13 cellular contexts compared by ENCODE assay signal in the genomic region with DNA sequence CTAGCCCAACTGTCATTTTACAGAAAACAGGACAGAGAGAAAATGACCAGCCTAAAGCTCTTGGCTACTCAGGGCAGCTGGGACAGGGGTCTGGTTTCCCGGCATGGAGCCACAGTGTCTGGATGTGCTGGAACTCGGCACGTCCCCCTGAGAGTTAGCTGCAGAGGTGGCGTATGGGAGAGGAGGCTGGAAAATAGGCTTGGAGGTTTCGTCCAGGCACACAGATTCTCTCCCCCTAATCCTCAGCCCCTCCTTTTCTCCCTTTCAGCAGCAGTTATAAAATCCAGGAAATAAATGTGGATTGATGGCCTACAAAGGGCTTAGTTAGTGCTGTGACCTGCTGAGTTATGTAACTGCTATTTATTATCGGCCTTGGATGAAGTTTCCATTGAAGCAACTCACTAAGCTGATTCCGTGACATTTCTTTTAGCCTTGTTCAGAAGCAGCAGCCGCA.
DNase-seq lines count a peak whose midpoint lies in the region; ATAC-seq and TF ChIP-seq lines count a peak whose summit lies in the region.
"Had no signal": no experiment of that assay in that cellular context is flagged by ENCODE, and none has a peak within 500 bp of the region (broad histone marks: within the 10 kb centered on the region; RNA-seq: fewer than 3 reads in every experiment).

No MANE protein-coding gene starts in this region.

- no peak for TF ChIP-seq POLR2A in IMR-90 (IDR thresholded peaks at IDR 0.05; ENCODE audit: low read depth, low read length)
- TF ChIP-seq POLR2A in spleen (IDR thresholded peaks at IDR 0.05), result peak in 1 of 3 donors; percentile 8

- no peak overlapping the region for H2AK9ac ChIP-seq in IMR-90 (replicated peaks; ENCODE audit: low read depth, low read length, poor library complexity)

- H3K27ac Mint-ChIP-seq in CD8-positive, alpha-beta memory T cell, result no peak overlapping the region

- no peaks in the 10 kb centered on the region for H4K20me1 ChIP-seq in IMR-90 (ENCODE audit: insufficient read depth, low read length)

- no peaks in the 10 kb centered on the region for H3K9me3 Mint-ChIP-seq in CD8-positive, alpha-beta memory T cell

- DNase-seq in IMR-90, result no peak
- no peak for DNase-seq in caudate nucleus (lab: John Stamatoyannopoulos, UW)
- no peak for DNase-seq in mesenchymal stem cell
- DNase-seq in spleen, result no peak
- no peak for DNase-seq in NCI-H1048 (lab: John Stamatoyannopoulos, UW)
- no peak for DNase-seq in CD8-positive, alpha-beta memory T cell
- no peak for DNase-seq in activated CD4-positive, CD25-positive, alpha-beta regulatory T cell treated with anti-CD3 and anti-CD28 coated beads, Interleukin-2, amount 50 U/mL, for 72 hours
- DNase-seq: activated T-cell treated with anti-CD3 and anti-CD28 coated beads for 4 hours, GF-D8, hypothalamus, mucosa of descending colon had no signal

- no peak overlapping the region for H3K9ac ChIP-seq in IMR-90 (ENCODE audit: low read depth, low read length)
- H3K9ac ChIP-seq in mesenchymal stem cell (ENCODE audit: low read length), result peak overlapping the region; percentile 15

- H3K18ac ChIP-seq in IMR-90 (ENCODE audit: low read depth, low read length), result no peak overlapping the region
- peak overlapping the region in 1 of 2 experiments; percentile 72 for H3K18ac ChIP-seq in mesenchymal stem cell (ENCODE audit: low read depth in 1 of 2, low read length in 2 of 2)

- peak overlapping the region; percentile 97 for H2BK5ac ChIP-seq in IMR-90 (ENCODE audit: low read depth, low read length, poor library complexity, severe bottlenecking)
- no peak overlapping the region for H2BK5ac ChIP-seq in mesenchymal stem cell (ENCODE audit: low read depth, low read length, poor library complexity, severe bottlenecking)

- peaks cover 0 to 16% of the 10 kb centered on the region in 2 experiments; a peak in 2 of 4 replicates for H3K79me1 ChIP-seq in IMR-90 (ENCODE audit: low read depth in 1 of 2, low read length in 2 of 2)
- peaks cover 3% of the 10 kb centered on the region for H3K79me1 ChIP-seq in mesenchymal stem cell (replicated peaks; ENCODE audit: low read length, poor library complexity, severe bottlenecking)

- H4K5ac ChIP-seq in IMR-90 (ENCODE audit: low read depth, low read length), result peak overlapping the region; percentile 95; the same call in 1 of the 2 replicates

- H3K9me3 ChIP-seq in IMR-90 (ENCODE audit: control insufficient read depth, insufficient read depth, low read length), result no peaks in the 10 kb centered on the region
- H3K9me3 ChIP-seq in mesenchymal stem cell (ENCODE audit: control insufficient read depth, low read length), result no peaks in the 10 kb centered on the region
- no peaks in the 10 kb centered on the region for H3K9me3 ChIP-seq in spleen
- H3K9me3 ChIP-seq in CD8-positive, alpha-beta memory T cell (ENCODE audit: low read length), result no peaks in the 10 kb centered on the region
- H3K9me3 ChIP-seq: mucosa of descending colon had no signal

- intact Hi-C loops in IMR-90 (cut with micrococcal nuclease) (loop anchor here (1.0 to 10.0 kb wide), 2 partner anchors 172 to 411 kb away; partner anchors contain the start of gene SPATA20), spleen (cut with DNase I; ENCODE audit: low total_unique reads) (loop anchor here (5.0 kb wide), 1 partner anchor 103 kb away; no protein-coding TSS in a partner anchor)

- H3K36me3 ChIP-seq in IMR-90 (ENCODE audit: control insufficient read depth, insufficient read depth, low read length), result peaks cover 4% of the 10 kb centered on the region; the same call in 1 of the 2 replicates
- peaks cover 0 to 20% of the 10 kb centered on the region in 2 experiments for H3K36me3 ChIP-seq in mesenchymal stem cell (ENCODE audit: control insufficient read depth in 1 of 2, insufficient read depth in 2 of 2, low read depth in 1 of 2, low read length in 2 of 2)
- peaks cover 0 to 25% (median 0%) of the 10 kb centered on the region in 6 donors for H3K36me3 ChIP-seq in spleen
- H3K36me3 ChIP-seq in CD8-positive, alpha-beta memory T cell (ENCODE audit: insufficient read depth, low read length), result no peaks in the 10 kb centered on the region

- H3K36me3 Mint-ChIP-seq in CD8-positive, alpha-beta memory T cell, result peaks cover 0 to 8% (median 0%) of the 10 kb centered on the region in 3 donors

- no peak for ATAC-seq in IMR-90 (ENCODE audit: low read depth)
- no peak for ATAC-seq in GM21576 (IDR thresholded peaks at IDR 0.05; ENCODE audit: unreplicated experiment)
- ATAC-seq: mucosa of descending colon had no signal

- CTCF ChIA-PET in IMR-90 (lab: Yijun Ruan, JAX), result interaction anchor here (0.5 to 2.6 kb wide), 3 partner anchors 9 to 239 kb away, joined by 3 to 21 read pairs (median 3); no protein-coding TSS in a partner anchor
- CTCF ChIA-PET in CD8-positive, alpha-beta memory T cell (lab: Charles Lee), result interaction anchor here (0.8 to 15.4 kb wide), 7 partner anchors 9 to 139 kb away, joined by 3 to 248 read pairs (median 4); no protein-coding TSS in a partner anchor

- H3K23ac ChIP-seq in IMR-90 (ENCODE audit: low read depth, low read length) (no peak overlapping the region), mesenchymal stem cell (ENCODE audit: low read length in 2 of 2) (no peak overlapping the region)

- no CpG with 5 or more reads among the region's 8 CpGs for WGBS in IMR-90 (ENCODE audit: extremely low coverage in 2 of 2, insufficient read length in 1 of 2), 2 experiments
- WGBS in mesenchymal stem cell, result 69% methylated on average over 4 of the region's 8 CpGs
- 56 to 83% (median 78%) methylated on average over 8 of the region's 8 CpGs for WGBS in spleen, 5 donors

- peak overlapping the region; percentile 99; the same call in 1 of the 2 replicates for H4K91ac ChIP-seq in IMR-90 (ENCODE audit: insufficient read depth, low read depth, low read length)
- H4K91ac ChIP-seq in mesenchymal stem cell (ENCODE audit: low read length), result peak overlapping the region; percentile 84

- H2BK120ac ChIP-seq in IMR-90 (ENCODE audit: low read depth, low read length) (peak overlapping the region; percentile 98), mesenchymal stem cell (ENCODE audit: low read depth, low read length) (no peak overlapping the region)

- H2BK15ac ChIP-seq in IMR-90 (ENCODE audit: low read depth, low read length) (peak overlapping the region; percentile 68; the same call in 2 of the 3 replicates), mesenchymal stem cell (ENCODE audit: low read depth, poor library complexity, severe bottlenecking) (no peak overlapping the region)

- H3K56ac ChIP-seq in IMR-90 (ENCODE audit: extremely low read depth, insufficient read depth, low read length), result no peak overlapping the region

- in situ Hi-C loops in IMR-90 (cut with MboI; ENCODE audit: low sequenced_read_pairs), result loop anchor here (5.0 to 10.0 kb wide), 3 partner anchors 93 to 411 kb away; partner anchors contain the start of gene SPATA20

- H3K14ac ChIP-seq in IMR-90 (replicated peaks; ENCODE audit: low read depth, low read length) (peak overlapping the region; percentile 94; the same call in 1 of the 2 replicates), mesenchymal stem cell (ENCODE audit: low read length in 2 of 2) (no peak overlapping the region)

- H2AFZ ChIP-seq in IMR-90 (replicated peaks; ENCODE audit: low read length, poor library complexity) (no peak overlapping the region), mesenchymal stem cell (ENCODE audit: low read depth, low read length) (no peak overlapping the region)

- peak overlapping the region; percentile 93 to 95 for H2BK12ac ChIP-seq in mesenchymal stem cell (ENCODE audit: low read length in 2 of 2)

- no peak overlapping the region for H3K4me3 Mint-ChIP-seq in CD8-positive, alpha-beta memory T cell

- no peak for TF ChIP-seq RAD21 in IMR-90 (IDR thresholded peaks at IDR 0.05; ENCODE audit: low read length)

- H3K27ac ChIP-seq in IMR-90 (ENCODE audit: insufficient read depth, low read length) (no peak overlapping the region), caudate nucleus (ENCODE audit: low read depth, low read length) (peak overlapping the region; percentile 58), mesenchymal stem cell (ENCODE audit: low read length, poor library complexity, severe bottlenecking) (no peak overlapping the region), spleen (peak overlapping the region; percentile 17 to 77 (median 64))
- H3K27ac ChIP-seq in CD8-positive, alpha-beta memory T cell (ENCODE audit: low read depth, low read length), result no peak overlapping the region
- H3K27ac ChIP-seq: C4-2B had no signal

- no TSS peak for BruUV-seq in IMR-90 (replicated peaks; lab: Mats Ljungman, UMichigan)

- H3K4me2 ChIP-seq in IMR-90 (ENCODE audit: low read depth, low read length) (no peak overlapping the region), mesenchymal stem cell (ENCODE audit: low read length, poor library complexity, severe bottlenecking) (no peak overlapping the region)

- no peak overlapping the region for H3K4me3 ChIP-seq in IMR-90 (ENCODE audit: insufficient read depth, low read depth, low read length)
- no peak overlapping the region for H3K4me3 ChIP-seq in mesenchymal stem cell (ENCODE audit: insufficient read depth in 1 of 2, low read depth in 1 of 2, low read length in 2 of 2)
- no peak overlapping the region for H3K4me3 ChIP-seq in spleen
- no peak overlapping the region for H3K4me3 ChIP-seq in CD8-positive, alpha-beta memory T cell (ENCODE audit: low read length)
- H3K4me3 ChIP-seq: mucosa of descending colon had no signal

- no peaks in the 10 kb centered on the region for H3K27me3 Mint-ChIP-seq in CD8-positive, alpha-beta memory T cell

- H3K9me1 ChIP-seq in IMR-90 (ENCODE audit: insufficient read depth, low read length), result peaks cover 23% of the 10 kb centered on the region

- POLR2A ChIA-PET in IMR-90 (lab: Charles Lee; ENCODE audit: unreplicated experiment), result interaction anchor here (0.6 kb wide), 1 partner anchor 104 kb away, joined by 4 read pairs; no protein-coding TSS in a partner anchor
- POLR2A ChIA-PET in CD8-positive, alpha-beta memory T cell (lab: Charles Lee), result interaction anchor here (1.4 kb wide), 1 partner anchor 90 kb away, joined by 5 read pairs; the partner anchor contains the start of gene TOB1

- H2BK20ac ChIP-seq in IMR-90 (ENCODE audit: low read depth, low read length), result peak overlapping the region; percentile 98

- H3K27me3 ChIP-seq in IMR-90 (ENCODE audit: control insufficient read depth, insufficient read depth, low read length) (no peaks in the 10 kb centered on the region), mesenchymal stem cell (ENCODE audit: control insufficient read depth in 1 of 2, insufficient read depth in 1 of 2, low read length in 2 of 2) (no peaks in the 10 kb centered on the region), spleen (replicated peaks in 1 of 7) (peaks cover 0 to 5% (median 0%) of the 10 kb centered on the region in 7 donors)
- H3K27me3 ChIP-seq in CD8-positive, alpha-beta memory T cell (ENCODE audit: insufficient read depth, low read length, poor library complexity, severe bottlenecking), result no peaks in the 10 kb centered on the region

- peak overlapping the region; percentile 98 for H3K4ac ChIP-seq in IMR-90 (ENCODE audit: low read depth, low read length)
- H3K4ac ChIP-seq in mesenchymal stem cell (ENCODE audit: low read depth in 1 of 2, low read length in 2 of 2), result no peak overlapping the region

- TF ChIP-seq CTCF in IMR-90 (conservative IDR thresholded peaks at IDR 0.05; ENCODE audit: low read depth, low read length) (no peak), spleen (IDR thresholded peaks at IDR 0.05 in 8 of 11, conservative IDR thresholded peaks at IDR 0.05 in 3 of 11) (no peak)

- peak overlapping the region; percentile 97 for H2AK5ac ChIP-seq in IMR-90 (ENCODE audit: low read depth, low read length)
- H2AK5ac ChIP-seq in mesenchymal stem cell (ENCODE audit: low read length, severe bottlenecking), result peak overlapping the region; percentile 98

- peaks cover 24% of the 10 kb centered on the region for H3K4me1 ChIP-seq in IMR-90 (ENCODE audit: control insufficient read depth, insufficient read depth, low read length)
- H3K4me1 ChIP-seq in mesenchymal stem cell (ENCODE audit: control insufficient read depth, insufficient read depth, low read depth, low read length), result peaks cover 37% of the 10 kb centered on the region
- peaks cover 15 to 54% (median 32%) of the 10 kb centered on the region in 6 donors for H3K4me1 ChIP-seq in spleen
- peaks cover 5% of the 10 kb centered on the region for H3K4me1 ChIP-seq in CD8-positive, alpha-beta memory T cell (ENCODE audit: insufficient read depth, low read length)

- H4K8ac ChIP-seq in IMR-90 (ENCODE audit: low read depth in 2 of 2, low read length in 2 of 2) (peak overlapping the region in 1 of 2 experiments; percentile 14; a peak in 2 of 4 replicates), mesenchymal stem cell (ENCODE audit: low read length) (peak overlapping the region; percentile 83)

- H3K4me1 Mint-ChIP-seq in CD8-positive, alpha-beta memory T cell, result peaks cover 4 to 8% (median 6%) of the 10 kb centered on the region in 3 donors

- dilution Hi-C loops in IMR-90 (cut with HindIII; ENCODE audit: low sequenced_read_pairs, unreplicated experiment), result no loop called here

Comparison
In these comparisons a context has a peak if more than half of its experiments do, and no peak if none do; other contexts are left out.
1. H3K27ac ChIP-seq: peak in caudate nucleus (single experiment) and spleen (8 of 8); none in IMR-90 (single experiment), mesenchymal stem cell (single experiment) and CD8-positive, alpha-beta memory T cell (single experiment).